ENCODE assay signal across 8 cellular contexts in genomic region chr12:131896811-131897270, GRCh38. TPM values are rescaled to one million over a fixed set of nuclear protein-coding genes. Genes with fewer than 3 reads are reported as not detected.
DNase-seq lines count a peak whose midpoint lies in the region; ATAC-seq and TF ChIP-seq lines count a peak whose summit lies in the region.

No MANE protein-coding gene starts in this region.

- POLR2A ChIA-PET in AG04449 (lab: Yijun Ruan, JAX): interaction anchor here (0.6 to 1.2 kb wide), 4 partner anchors 25 to 68 kb away, joined by 3 to 6 read pairs (median 3); no protein-coding TSS in a partner anchor

- intact Hi-C loops in dorsolateral prefrontal cortex (cut with DNase I): loop anchor here (2.0 to 10.0 kb wide), 5 partner anchors 32 to 598 kb away; partner anchors contain the start of genes PUS1 (in 2 of the 2), EP400 (in 1 of the 2) and FBRSL1 (in 1 of the 2)

- TF ChIP-seq CTCF in AG04449 (IDR thresholded peaks at IDR 0.05; ENCODE audit: insufficient read depth, low read length, missing control alignments) (no peak), dorsolateral prefrontal cortex (IDR thresholded peaks at IDR 0.05 in 54 of 56, conservative IDR thresholded peaks at IDR 0.05 in 2 of 56; ENCODE audit: low read depth in 1 of 56, partially characterized antibody in 56 of 56) (no peak)

- CTCF ChIA-PET in AG04449 (lab: Yijun Ruan, JAX): no interaction called here

- no peaks in the 10 kb centered on the region for H3K27me3 ChIP-seq in dorsolateral prefrontal cortex
- H3K27me3 ChIP-seq in muscle layer of duodenum (ENCODE audit: low read depth, low read length): no peaks in the 10 kb centered on the region

- peaks cover 0 to 9% of the 10 kb centered on the region in 2 donors for H3K36me3 ChIP-seq in muscle layer of duodenum (ENCODE audit: control insufficient read depth in 1 of 2, insufficient read depth in 2 of 2, low read length in 2 of 2)

- H3K4me1 ChIP-seq in muscle layer of duodenum (ENCODE audit: control insufficient read depth in 1 of 2, insufficient read depth in 2 of 2, low read length in 2 of 2): peaks cover 10 to 39% of the 10 kb centered on the region in 2 donors

- peak; percentile 37 for DNase-seq in AG04449 (ENCODE audit: low read depth, low spot score)
- DNase-seq in NCI-H2029 treated with DMSO at 0.1 percent for 48 hours (lab: John Stamatoyannopoulos, UW): peak; percentile 42
- peak in 8 of 10 donors; percentile 61 to 91 (median 83) for DNase-seq in dorsolateral prefrontal cortex
- no peak for DNase-seq in NCI-H2107 (lab: John Stamatoyannopoulos, UW)
- DNase-seq in OCI-M2 (lab: John Stamatoyannopoulos, UW; ENCODE audit: unreplicated experiment): no peak

- peak overlapping the region; percentile 68 for H3K4me3 ChIP-seq in AG04449 (ENCODE audit: low read depth, low read length)
- H3K4me3 ChIP-seq in dorsolateral prefrontal cortex: peak overlapping the region; percentile 33 to 92 (median 71)
- peak overlapping the region; percentile 67 to 85 for H3K4me3 ChIP-seq in muscle layer of duodenum (ENCODE audit: low read depth in 1 of 2, low read length in 2 of 2)

- H3K27ac ChIP-seq in dorsolateral prefrontal cortex (peak overlapping the region in 57 of 59 donors; percentile 77 to 99 (median 95)), muscle layer of duodenum (ENCODE audit: low read length) (peak overlapping the region; percentile 72)

- no peak for ATAC-seq in HG03432 (IDR thresholded peaks at IDR 0.05; ENCODE audit: unreplicated experiment)
- ATAC-seq in HG03045 (IDR thresholded peaks at IDR 0.05; ENCODE audit: unreplicated experiment): no peak

- H3K9me3 ChIP-seq in muscle layer of duodenum (ENCODE audit: control insufficient read depth in 1 of 2, low read length in 2 of 2): no peaks in the 10 kb centered on the region

RNA-seq across cellular contexts. Expression of gene ULK1, which starts 2.4 kb away (rescaled TPM):
- 100 to 1,000 TPM in 53 of 120 experiments, 10 to 100 TPM in 67; 43.7 to 169 (median 98.4) TPM for total RNA-seq in dorsolateral prefrontal cortex

RNA-seq across cellular contexts. Expression of gene PUS1, which starts 32.2 kb away (rescaled TPM):
- total RNA-seq in dorsolateral prefrontal cortex: 10 to 100 TPM; 14.3 to 37.0 (median 24.2) TPM

RNA-seq across cellular contexts. Expression of gene EP400, which starts 52.9 kb away (rescaled TPM):
- 10 to 100 TPM; 52.1 to 79.5 (median 64.6) TPM for total RNA-seq in dorsolateral prefrontal cortex

Comparison
In these comparisons a context has a peak if more than half of its experiments do, and no peak if none do; other contexts are left out.
1. DNase-seq: peak in AG04449 (single experiment), NCI-H2029 treated with DMSO at 0.1 percent for 48 hours (single experiment) and dorsolateral prefrontal cortex (8 of 10); none in NCI-H2107 (single experiment) and OCI-M2 (single experiment).
2. Peak in every context shown above with its lines, with median percentiles within 50 percentile points of each other: H3K4me3 ChIP-seq.